Comparison of ENCODE assay signal across 26 cellular contexts in the genomic region with DNA sequence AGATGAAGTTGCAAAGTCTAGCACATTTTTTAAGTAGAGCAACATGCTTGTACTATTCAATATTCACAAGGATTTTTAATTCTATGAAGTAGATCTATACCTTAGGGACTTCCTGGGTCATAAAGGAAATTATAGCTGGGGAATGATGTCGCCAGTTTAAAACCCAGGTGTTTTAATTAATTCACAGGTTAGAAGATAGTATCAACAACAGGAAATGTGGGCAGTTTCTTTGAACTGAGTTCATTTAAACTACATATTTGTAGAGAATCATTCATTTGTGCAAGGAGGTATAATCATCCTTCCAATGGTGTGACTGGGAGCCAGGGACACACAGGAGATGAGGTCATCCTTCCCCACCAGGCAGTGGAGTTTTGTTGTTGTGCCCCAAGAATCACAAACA.
DNase-seq lines count a peak whose midpoint lies in the region; ATAC-seq, FAIRE-seq and TF ChIP-seq lines count a peak whose summit lies in the region.
"Had no signal": no experiment of that assay in that cellular context is flagged by ENCODE, and none has a peak within 500 bp of the region (broad histone marks: within the 10 kb centered on the region; RNA-seq: fewer than 3 reads in every experiment).

No MANE protein-coding gene starts in this region.

- H3K4me1 Mint-ChIP-seq in central memory CD8-positive, alpha-beta T cell, result peaks cover 8% of the 10 kb centered on the region
- H3K4me1 Mint-ChIP-seq: B cell had no signal

- no peak overlapping the region for H3K4me3 ChIP-seq in Jurkat, Clone E6-1 (ENCODE audit: low read length)
- H3K4me3 ChIP-seq in parathyroid adenoma (ENCODE audit: low read depth, low read length) (no peak overlapping the region), small intestine (ENCODE audit: low read depth in 1 of 2, low read length in 2 of 2) (no peak overlapping the region)
- H3K4me3 ChIP-seq: GM12878, GM23248, MG63, PC-9 had no signal

- no peak for FAIRE-seq in small intestine (lab: Jason Lieb, UNC)
- FAIRE-seq: GM12878 had no signal

- no peak overlapping the region for H3K4me3 Mint-ChIP-seq in central memory CD8-positive, alpha-beta T cell
- H3K4me3 Mint-ChIP-seq: B cell had no signal

- H3K4me1 ChIP-seq in parathyroid adenoma (peaks cover 3% of the 10 kb centered on the region), small intestine (ENCODE audit: control insufficient read depth in 2 of 2, insufficient read depth in 1 of 2, low read depth in 1 of 2, low read length in 1 of 2) (no peaks in the 10 kb centered on the region)

- no peak for TF ChIP-seq CTCF in parathyroid adenoma (IDR thresholded peaks at IDR 0.05)

- no peak overlapping the region for H3K4me2 ChIP-seq in parathyroid adenoma (ENCODE audit: low read length)
- H3K4me2 ChIP-seq: PC-9 had no signal

- H3K27me3 ChIP-seq in parathyroid adenoma (ENCODE audit: control insufficient read depth, insufficient read depth, low read length) (no peaks in the 10 kb centered on the region), small intestine (ENCODE audit: control insufficient read depth in 2 of 2, insufficient read depth in 2 of 2, low read length in 2 of 2) (no peaks in the 10 kb centered on the region)
- H3K27me3 ChIP-seq: MG63 had no signal

- no peak overlapping the region for H3K27ac Mint-ChIP-seq in central memory CD8-positive, alpha-beta T cell (ENCODE audit: low read depth)
- H3K27ac Mint-ChIP-seq: B cell had no signal

- H3K36me3 ChIP-seq in parathyroid adenoma (ENCODE audit: control insufficient read depth, insufficient read depth, low read length), result no peaks in the 10 kb centered on the region
- H3K36me3 ChIP-seq in small intestine (ENCODE audit: control insufficient read depth in 2 of 2, insufficient read depth in 2 of 2, low read length in 2 of 2), result no peaks in the 10 kb centered on the region
- H3K36me3 ChIP-seq: MG63 had no signal

- no peak overlapping the region for H3K9ac ChIP-seq in parathyroid adenoma
- H3K9ac ChIP-seq: GM23248 had no signal

- no peaks in the 10 kb centered on the region for H3K9me3 Mint-ChIP-seq in central memory CD8-positive, alpha-beta T cell

- H2AFZ ChIP-seq in parathyroid adenoma, result peak overlapping the region; percentile 17
- H2AFZ ChIP-seq: GM23248, PC-9 had no signal

- H3K36me3 Mint-ChIP-seq in central memory CD8-positive, alpha-beta T cell (ENCODE audit: insufficient read depth), result peaks cover 1% of the 10 kb centered on the region

- H3K9me3 ChIP-seq in parathyroid adenoma (ENCODE audit: control insufficient read depth, low read length) (no peaks in the 10 kb centered on the region), small intestine (ENCODE audit: control insufficient read depth, low read depth) (no peaks in the 10 kb centered on the region)
- H3K9me3 ChIP-seq: MG63 had no signal

- H3K27me3 Mint-ChIP-seq in central memory CD8-positive, alpha-beta T cell, result no peaks in the 10 kb centered on the region
- H3K27me3 Mint-ChIP-seq: B cell had no signal

- H3K27ac ChIP-seq in parathyroid adenoma (no peak overlapping the region), small intestine (ENCODE audit: low read depth in 1 of 2, low read length in 1 of 2) (no peak overlapping the region)
- H3K27ac ChIP-seq: 22Rv1, C4-2B, GM23248, PC-9 had no signal

- DNase-seq in DMS53 (lab: John Stamatoyannopoulos, UW), result peak; percentile 13
- no peak for DNase-seq in DMS53 treated with DMSO at 0.1 percent for 48 hours (lab: John Stamatoyannopoulos, UW; ENCODE audit: unreplicated experiment)
- peak; percentile 26 for DNase-seq in Jurkat, Clone E6-1 (ENCODE audit: low read depth, low spot score)
- no peak for DNase-seq in central memory CD8-positive, alpha-beta T cell (ENCODE audit: low spot score in 2 of 2)
- DNase-seq in small intestine, result no peak
- no peak for DNase-seq in NCI-H2171 (lab: John Stamatoyannopoulos, UW)
- DNase-seq: COR-L47, DMS79, EL, GDM1, GM23248, H7, KG1, MG63, NCI-H2029, NCI-H446 treated with DMSO at 0.1 percent for 48 hours, NCI-H526, PC-9, Right ventricle myocardium superior, RPMI8226 had no signal

- H3K79me2 ChIP-seq in parathyroid adenoma, result no peaks in the 10 kb centered on the region

- peak; percentile 56 for ATAC-seq in central memory CD8-positive, alpha-beta T cell (replicated peaks; ENCODE audit: extremely low read depth, poor library complexity, severe bottlenecking)
- no peak for ATAC-seq in GM19455 (IDR thresholded peaks at IDR 0.05; ENCODE audit: unreplicated experiment)
- ATAC-seq: GM12878 had no signal

- 48 to 55% (median 52%) methylated on average over 1 of the region's 1 CpG for WGBS in small intestine, 3 donors

Comparison
In these comparisons a context has a peak if more than half of its experiments do, and no peak if none do; other contexts are left out.
1. DNase-seq: peak in DMS53 (single experiment) and Jurkat, Clone E6-1 (single experiment); none in DMS53 treated with DMSO at 0.1 percent for 48 hours (single experiment), central memory CD8-positive, alpha-beta T cell (0 of 2), small intestine (single experiment) and NCI-H2171 (single experiment).